In genomic region chr20:35085477-35086225, GRCh38 we compare ENCODE assay signal across 14 cellular contexts. TPM values are rescaled to one million over a fixed set of nuclear protein-coding genes. Genes with fewer than 3 reads are reported as not detected.
DNase-seq lines count a peak whose midpoint lies in the region; ATAC-seq and TF ChIP-seq lines count a peak whose summit lies in the region.
"Had no signal": no experiment of that assay in that cellular context is flagged by ENCODE, and none has a peak within 500 bp of the region (broad histone marks: within the 10 kb centered on the region; RNA-seq: fewer than 3 reads in every experiment).

No MANE protein-coding gene starts in this region.

- peaks cover 62% of the 10 kb centered on the region for H3K4me1 Mint-ChIP-seq in CD4-positive, alpha-beta T cell (ENCODE audit: low read depth)
- peaks cover 39% of the 10 kb centered on the region for H3K4me1 Mint-ChIP-seq in T-helper 1 cell treated with Interleukin-12 subunit alpha and Interleukin-12 subunit beta and Interleukin-4 antibody, amounts not matched to agents 30 μg/mL and 1 μg/mL, for 36 hours (ENCODE audit: low read depth)
- H3K4me1 Mint-ChIP-seq in effector memory CD8-positive, alpha-beta T cell (ENCODE audit: low read depth in 2 of 2) = peaks cover 26 to 45% of the 10 kb centered on the region in 2 donors

- peaks cover 6% of the 10 kb centered on the region; the same call in 1 of the 2 replicates for H4K20me1 ChIP-seq in MM.1S (ENCODE audit: insufficient read depth, low read length)

- TF ChIP-seq POLR2A in spleen (IDR thresholded peaks at IDR 0.05) = no peak

- TF ChIP-seq CTCF in CD4-positive, alpha-beta T cell (IDR thresholded peaks at IDR 0.05) = no peak
- no peak for TF ChIP-seq CTCF in spleen (IDR thresholded peaks at IDR 0.05 in 8 of 11, conservative IDR thresholded peaks at IDR 0.05 in 3 of 11)
- no peak for TF ChIP-seq CTCF in MM.1S (IDR thresholded peaks at IDR 0.05; ENCODE audit: low read length)

- no peaks in the 10 kb centered on the region for H3F3A ChIP-seq in MM.1S (ENCODE audit: insufficient read depth, low read length)

- H3K79me2 ChIP-seq in MM.1S (ENCODE audit: low read length) = peaks cover 87% of the 10 kb centered on the region

- H3K9me2 ChIP-seq in MM.1S (replicated peaks; ENCODE audit: insufficient read depth, low read length) = no peaks in the 10 kb centered on the region

- H3K9ac ChIP-seq in MM.1S (ENCODE audit: low read length) = no peak overlapping the region

- no peaks in the 10 kb centered on the region for H3K9me3 Mint-ChIP-seq in CD4-positive, alpha-beta T cell
- H3K9me3 Mint-ChIP-seq in T-helper 1 cell treated with Interleukin-12 subunit alpha and Interleukin-12 subunit beta and Interleukin-4 antibody, amounts not matched to agents 30 μg/mL and 1 μg/mL, for 36 hours = no peaks in the 10 kb centered on the region
- H3K9me3 Mint-ChIP-seq in effector memory CD8-positive, alpha-beta T cell = no peaks in the 10 kb centered on the region
- H3K9me3 Mint-ChIP-seq: activated B cell treated with CpG ODN at 0.5 μM for 24 hours, neural crest cell had no signal

- H3K9me3 ChIP-seq in CD4-positive, alpha-beta T cell (ENCODE audit: control insufficient read depth, low read length) = no peaks in the 10 kb centered on the region
- H3K9me3 ChIP-seq in spleen = no peaks in the 10 kb centered on the region
- no peaks in the 10 kb centered on the region for H3K9me3 ChIP-seq in MM.1S (replicated peaks; ENCODE audit: insufficient read depth, low read length)
- H3K9me3 ChIP-seq: thyroid gland had no signal

- H3K4me3 ChIP-seq in spleen (no peak overlapping the region), MM.1S (ENCODE audit: low read length) (no peak overlapping the region)
- H3K4me3 ChIP-seq: thyroid gland had no signal

- peak overlapping the region; percentile 35 for H3K27ac Mint-ChIP-seq in CD4-positive, alpha-beta T cell
- H3K27ac Mint-ChIP-seq in T-helper 1 cell treated with Interleukin-12 subunit alpha and Interleukin-12 subunit beta and Interleukin-4 antibody, amounts not matched to agents 30 μg/mL and 1 μg/mL, for 36 hours = peak overlapping the region; percentile 76
- H3K27ac Mint-ChIP-seq in effector memory CD8-positive, alpha-beta T cell = peak overlapping the region; percentile 23 to 72
- H3K27ac Mint-ChIP-seq: activated B cell treated with CpG ODN at 0.5 μM for 24 hours had no signal

- peaks cover 30% of the 10 kb centered on the region for H3K36me3 Mint-ChIP-seq in CD4-positive, alpha-beta T cell (ENCODE audit: low read depth)
- peaks cover 20% of the 10 kb centered on the region for H3K36me3 Mint-ChIP-seq in T-helper 1 cell treated with Interleukin-12 subunit alpha and Interleukin-12 subunit beta and Interleukin-4 antibody, amounts not matched to agents 30 μg/mL and 1 μg/mL, for 36 hours (ENCODE audit: low read depth)
- H3K36me3 Mint-ChIP-seq in effector memory CD8-positive, alpha-beta T cell (ENCODE audit: insufficient read depth) = peaks cover 33% of the 10 kb centered on the region

- ATAC-seq in CD4-positive, alpha-beta T cell (ENCODE audit: poor library complexity) = peak; percentile 88
- ATAC-seq in effector memory CD8-positive, alpha-beta T cell (replicated peaks) = peak; percentile 97
- ATAC-seq in GM19395 (IDR thresholded peaks at IDR 0.05; ENCODE audit: unreplicated experiment) = no peak
- ATAC-seq: PC-3 had no signal

- WGBS in spleen, 5 donors = 77 to 93% (median 87%) methylated on average over 11 of the region's 11 CpGs

- no peaks in the 10 kb centered on the region for H3K27me3 Mint-ChIP-seq in CD4-positive, alpha-beta T cell
- no peaks in the 10 kb centered on the region for H3K27me3 Mint-ChIP-seq in T-helper 1 cell treated with Interleukin-12 subunit alpha and Interleukin-12 subunit beta and Interleukin-4 antibody, amounts not matched to agents 30 μg/mL and 1 μg/mL, for 36 hours (ENCODE audit: low read depth)
- H3K27me3 Mint-ChIP-seq in effector memory CD8-positive, alpha-beta T cell = no peaks in the 10 kb centered on the region
- H3K27me3 Mint-ChIP-seq: activated B cell treated with CpG ODN at 0.5 μM for 24 hours had no signal

- H3K4me1 ChIP-seq in spleen (peaks cover 15 to 94% (median 66%) of the 10 kb centered on the region in 6 donors), MM.1S (ENCODE audit: low read length) (peaks cover 3% of the 10 kb centered on the region; the same call in 1 of the 2 replicates)

- peaks cover 0 to 41% (median 3%) of the 10 kb centered on the region in 6 donors for H3K36me3 ChIP-seq in spleen
- no peaks in the 10 kb centered on the region for H3K36me3 ChIP-seq in MM.1S (replicated peaks; ENCODE audit: insufficient read depth, low read length)

- H3K4me3 Mint-ChIP-seq in CD4-positive, alpha-beta T cell = no peak overlapping the region
- H3K4me3 Mint-ChIP-seq in T-helper 1 cell treated with Interleukin-12 subunit alpha and Interleukin-12 subunit beta and Interleukin-4 antibody, amounts not matched to agents 30 μg/mL and 1 μg/mL, for 36 hours = no peak overlapping the region
- H3K4me3 Mint-ChIP-seq in effector memory CD8-positive, alpha-beta T cell = peak overlapping the region in 1 of 2 donors; percentile 18
- H3K4me3 Mint-ChIP-seq: activated B cell treated with CpG ODN at 0.5 μM for 24 hours, neural crest cell had no signal

- no peak for DNase-seq in CD4-positive, alpha-beta T cell
- DNase-seq in HuH-7 (ENCODE audit: low spot score) (peak; percentile 32), spleen (no peak), MM.1S (no peak)
- no peak for DNase-seq in effector memory CD8-positive, alpha-beta T cell
- DNase-seq: activated B cell treated with CpG ODN at 0.5 μM for 24 hours, activated gamma-delta T cell, NCI-H1105 treated with DMSO at 0.1 percent for 48 hours, NCI-H2227 treated with DMSO at 0.1 percent for 48 hours, PC-3, thyroid gland had no signal

- no peak overlapping the region for H2AFZ ChIP-seq in MM.1S (ENCODE audit: low read length)

- no peaks in the 10 kb centered on the region for H3K27me3 ChIP-seq in CD4-positive, alpha-beta T cell (ENCODE audit: control insufficient read depth, insufficient read depth, low read length)
- H3K27me3 ChIP-seq in spleen (replicated peaks in 1 of 7) = no peaks in the 10 kb centered on the region
- no peaks in the 10 kb centered on the region for H3K27me3 ChIP-seq in MM.1S (replicated peaks; ENCODE audit: insufficient read depth, low read length)
- H3K27me3 ChIP-seq: thyroid gland had no signal

- no peak overlapping the region for H3K27ac ChIP-seq in CD4-positive, alpha-beta T cell (ENCODE audit: low read depth, low read length)
- H3K27ac ChIP-seq in spleen (peak overlapping the region in 3 of 8 donors; percentile 12 to 46 (median 35)), MM.1S (ENCODE audit: low read length) (no peak overlapping the region)
- H3K27ac ChIP-seq: thyroid gland had no signal

- H3K4me2 ChIP-seq in MM.1S (ENCODE audit: low read depth, low read length) = no peak overlapping the region

- CTCF ChIA-PET in CD4-positive, alpha-beta T cell (lab: Charles Lee) = interaction anchor here (2.9 kb wide), 1 partner anchor 10 kb away, joined by 19 read pairs; no protein-coding TSS in a partner anchor

- POLR2A ChIA-PET in CD4-positive, alpha-beta T cell (lab: Charles Lee) = no interaction called here

- intact Hi-C loops in CD4-positive, alpha-beta T cell (cut with DNase I, micrococcal nuclease) = no loop called here
- intact Hi-C loops in spleen (cut with DNase I; ENCODE audit: low total_unique reads) = no loop called here

RNA-seq across cellular contexts. Expression of gene TRPC4AP, which starts 7.0 kb away (rescaled TPM):
- total RNA-seq in CD4-positive, alpha-beta T cell = 10 to 100 TPM; 56.3 to 60.6 TPM
- 10 to 100 TPM; 59.2 to 81.7 (median 67.1) TPM for total RNA-seq in spleen
- 10 to 100 TPM; 26.3 to 45.9 (median 34.9) TPM for polyA plus RNA-seq in spleen
